Comparison of ENCODE assay signal across 8 cellular contexts in genomic region chr1:66533804-66534745, GRCh38.
DNase-seq lines count a peak whose midpoint lies in the region; ATAC-seq and TF ChIP-seq lines count a peak whose summit lies in the region.

Gene SGIP1, plus strand, starts transcription at chr1:66534153. Its CDS starts 206 bp downstream, at chr1:66534359.

- no peak for TF ChIP-seq CTCF in choroid plexus epithelial cell (conservative IDR thresholded peaks at IDR 0.05; ENCODE audit: low read depth, low read length)

- peak; percentile 81 for DNase-seq in EL
- peak; percentile 93 to 95 for DNase-seq in NCI-H526 (lab: John Stamatoyannopoulos, UW)
- peak; percentile 91 for DNase-seq in choroid plexus epithelial cell (ENCODE audit: low read depth)
- DNase-seq in islet precursor cell: peak; percentile 84
- DNase-seq in skeletal muscle cell (ENCODE audit: low read depth): peak; percentile 45
- DNase-seq in central memory CD4-positive, alpha-beta T cell: no peak
- DNase-seq in activated CD8-positive, alpha-beta memory T cell treated with anti-CD3 and anti-CD28 coated beads, Interleukin-2, amount 50 U/mL, for 4 hours: no peak

- no peak for ATAC-seq in GM19324 (IDR thresholded peaks at IDR 0.05; ENCODE audit: low FRiP score, unreplicated experiment)

- peak within 1 kb of the TSS; percentile 68 for H3K4me3 ChIP-seq in choroid plexus epithelial cell (ENCODE audit: low read depth, low read length)
- H3K4me3 ChIP-seq in skeletal muscle cell (ENCODE audit: low read depth, low read length): peak within 1 kb of the TSS; percentile 54

Comparison
In these comparisons a context has a peak if more than half of its experiments do, and no peak if none do; other contexts are left out.
1. DNase-seq: peak in EL (single experiment), NCI-H526 (2 of 2), choroid plexus epithelial cell (single experiment), islet precursor cell (single experiment) and skeletal muscle cell (single experiment); none in central memory CD4-positive, alpha-beta T cell (single experiment) and activated CD8-positive, alpha-beta memory T cell treated with anti-CD3 and anti-CD28 coated beads, Interleukin-2, amount 50 U/mL, for 4 hours (single experiment).